Comparison of ENCODE assay signal across 26 cellular contexts in genomic region chr6:156725712-156726111, GRCh38.
"Had no signal": no experiment of that assay in that cellular context is flagged by ENCODE, and none has a peak within 500 bp of the region (broad histone marks: within the 10 kb centered on the region; RNA-seq: fewer than 3 reads in every experiment).

No MANE protein-coding gene starts in this region.

- H3K4me1 ChIP-seq: uterus had no signal

- DNase-seq: stimulated activated CD4-positive, alpha-beta T cell treated with anti-CD3 and anti-CD28 coated beads, Interleukin-2, amount 100 ng/mL, for 48 hours; stimulated activated CD4-positive, alpha-beta T cell treated with anti-CD3 and anti-CD28 coated beads, Interleukin-4, amount 100 ng/mL, for 1 hour; stimulated activated CD4-positive, alpha-beta T cell treated with anti-CD3 and anti-CD28 coated beads, Interleukin-4, amount 100 ng/mL, for 24 hours; stimulated activated CD4-positive, alpha-beta T cell treated with anti-CD3 and anti-CD28 coated beads, Interleukin-4, amount 100 ng/mL, for 4 hours; stimulated activated CD8-positive, alpha-beta memory T cell treated with anti-CD3 and anti-CD28 coated beads, Interleukin-4, amount 100 ng/mL, for 48 hours; stimulated activated naive B cell treated with anti-CD40 and anti-IgM and Interleukin-4, amounts not matched to agents 10 μg/mL and 1 μg/mL and 100 μg/mL, for 72 hours; stimulated activated naive CD4-positive, alpha-beta T cell; stimulated activated naive CD4-positive, alpha-beta T cell treated with Interleukin-2 at 50 U/mL for 16 hours; stimulated activated naive CD8-positive, alpha-beta T cell treated with anti-CD3 and anti-CD28 coated beads, Interleukin-15, amount 100 ng/mL, for 72 hours; stimulated activated naive CD8-positive, alpha-beta T cell treated with anti-CD3 and anti-CD28 coated beads, Interleukin-15, Interleukin-2, amounts not matched to agents 100 U/mL and 50 U/mL, for 24 hours; stomach; substantia nigra; thyroid gland; tibial artery; transverse colon; trophoblast cell; upper lobe of left lung; upper lobe of right lung; uterus had no signal

- ATAC-seq: stimulated activated effector memory CD8-positive, alpha-beta T cell treated with anti-CD3 and anti-CD28 coated beads, Interleukin-12 subunit alpha, Interleukin-12 subunit beta, amount 100 ng/mL, for 72 hours; stimulated activated memory B cell treated with anti-CD40 and anti-IgM and Interleukin-4, amounts not matched to agents 10 μg/mL and 1 μg/mL and 100 μg/mL, for 72 hours; stimulated activated naive B cell treated with anti-CD40 and anti-IgM and Interleukin-4, amounts not matched to agents 10 μg/mL and 1 μg/mL and 100 μg/mL, for 72 hours; stimulated activated naive CD8-positive, alpha-beta T cell treated with anti-CD3 and anti-CD28 coated beads, Interleukin-15, amount 100 ng/mL, for 72 hours; stimulated activated naive CD8-positive, alpha-beta T cell treated with anti-CD3 and anti-CD28 coated beads, Interleukin-15, Interleukin-2, amounts not matched to agents 100 U/mL and 50 U/mL, for 24 hours; upper lobe of right lung had no signal

- H3K4me3 ChIP-seq: stomach, suprapubic skin, thoracic aorta, thyroid gland, tibial artery, tibial nerve, transverse colon, upper lobe of left lung, upper lobe of right lung, uterus, vagina had no signal

- H3K27ac ChIP-seq: stomach, suprapubic skin, thoracic aorta, thyroid gland, tibial artery, tibial nerve, transverse colon, upper lobe of left lung, upper lobe of right lung, uterus, vagina had no signal

- H3K27me3 ChIP-seq: stomach, suprapubic skin, thyroid gland, tibial artery, tibial nerve, transverse colon, upper lobe of left lung, upper lobe of right lung, uterus, vagina had no signal

- FAIRE-seq: urothelium cell line had no signal

- H3K36me3 ChIP-seq: stomach, suprapubic skin, thoracic aorta, thyroid gland, tibial artery, tibial nerve, transverse colon, upper lobe of left lung, upper lobe of right lung, uterus, vagina had no signal

- H3K9me3 ChIP-seq: stomach, suprapubic skin, thoracic aorta, thyroid gland, tibial artery, tibial nerve, transverse colon, upper lobe of left lung, upper lobe of right lung, uterus, vagina had no signal
